32 cellular contexts compared by ENCODE assay signal in genomic region chr16:88872650-88873331, GRCh38. TPM values are rescaled to one million over a fixed set of nuclear protein-coding genes. Genes with fewer than 3 reads are reported as not detected.
"Had no signal": no experiment of that assay in that cellular context is flagged by ENCODE, and none has a peak within 500 bp of the region (broad histone marks: within the 10 kb centered on the region; RNA-seq: fewer than 3 reads in every experiment).

No MANE protein-coding gene starts in this region.

- H3K79me2 ChIP-seq: parathyroid adenoma had no signal

- H3K27me3 ChIP-seq: neural progenitor cell, testis had no signal

- H3K27ac ChIP-seq: epithelial cell of prostate, esophagus muscularis mucosa, gastroesophageal sphincter, neural progenitor cell, parathyroid adenoma, psoas muscle, spleen, testis, tibial nerve had no signal

- H3K9ac ChIP-seq: neural progenitor cell, parathyroid adenoma had no signal

- H3K4me3 ChIP-seq: esophagus muscularis mucosa, gastroesophageal sphincter, lung, neural progenitor cell, psoas muscle, spleen, testis, tibial nerve had no signal

- H3K9me3 Mint-ChIP-seq: dendritic cell treated with granulocyte-macrophage colony-stimulating factor and Interleukin-4, amounts not matched to agents 40 ng/mL and 50 ng/mL, for 4 days; effector memory CD8-positive, alpha-beta T cell; immature natural killer cell; natural killer cell treated with Interleukin-12 subunit alpha and Interleukin-12 subunit beta and Interleukin-15 and Interleukin-18, amount 100 ng/mL, for 72 hours; neural progenitor cell; stimulated activated memory B cell treated with anti-CD40 and anti-IgM and Interleukin-4, amounts not matched to agents 10 μg/mL and 1 μg/mL and 100 μg/mL, for 72 hours; stimulated activated naive CD8-positive, alpha-beta T cell treated with anti-CD3 and anti-CD28 coated beads, Interleukin-15, amount 100 ng/mL, for 72 hours had no signal

- H3K4me3 Mint-ChIP-seq: dendritic cell treated with granulocyte-macrophage colony-stimulating factor and Interleukin-4, amounts not matched to agents 40 ng/mL and 50 ng/mL, for 4 days; effector memory CD8-positive, alpha-beta T cell; immature natural killer cell; natural killer cell treated with Interleukin-12 subunit alpha and Interleukin-12 subunit beta and Interleukin-15 and Interleukin-18, amount 100 ng/mL, for 72 hours; neural progenitor cell; stimulated activated memory B cell treated with anti-CD40 and anti-IgM and Interleukin-4, amounts not matched to agents 10 μg/mL and 1 μg/mL and 100 μg/mL, for 72 hours; stimulated activated naive CD8-positive, alpha-beta T cell treated with anti-CD3 and anti-CD28 coated beads, Interleukin-15, amount 100 ng/mL, for 72 hours had no signal

- H3K36me3 Mint-ChIP-seq: immature natural killer cell; natural killer cell treated with Interleukin-12 subunit alpha and Interleukin-12 subunit beta and Interleukin-15 and Interleukin-18, amount 100 ng/mL, for 72 hours; neural progenitor cell had no signal

- DNase-seq: cerebellar nuclear complex; effector memory CD8-positive, alpha-beta T cell; glutamatergic neuron; immature natural killer cell; left ventricle myocardium superior; mesendoderm; occipital lobe; psoas muscle; retina; spleen; stimulated activated CD4-positive, alpha-beta T cell treated with anti-CD3 and anti-CD28 coated beads, Interleukin-15, amount 100 ng/mL, for 24 hours; stimulated activated CD4-positive, alpha-beta T cell treated with anti-CD3 and anti-CD28 coated beads, Interleukin-1b, Interleukin-23, amount 100 ng/mL, for 48 hours; stimulated activated CD4-positive, alpha-beta T cell treated with anti-CD3 and anti-CD28 coated beads, Interleukin-4, amount 100 ng/mL, for 24 hours; stimulated activated naive CD8-positive, alpha-beta T cell treated with anti-CD3 and anti-CD28 coated beads, Interleukin-15, amount 100 ng/mL, for 72 hours; testis had no signal

- H3K9me3 ChIP-seq: esophagus muscularis mucosa, gastroesophageal sphincter, psoas muscle, spleen, testis, tibial nerve had no signal

- H3K4me1 ChIP-seq: neural progenitor cell, parathyroid adenoma, psoas muscle had no signal

- H3K4me2 ChIP-seq: neural progenitor cell had no signal

- H3K36me3 ChIP-seq: neural progenitor cell had no signal

- H3K27ac Mint-ChIP-seq: dendritic cell treated with granulocyte-macrophage colony-stimulating factor and Interleukin-4, amounts not matched to agents 40 ng/mL and 50 ng/mL, for 4 days; effector memory CD8-positive, alpha-beta T cell; immature natural killer cell; natural killer cell treated with Interleukin-12 subunit alpha and Interleukin-12 subunit beta and Interleukin-15 and Interleukin-18, amount 100 ng/mL, for 72 hours; neural progenitor cell; stimulated activated memory B cell treated with anti-CD40 and anti-IgM and Interleukin-4, amounts not matched to agents 10 μg/mL and 1 μg/mL and 100 μg/mL, for 72 hours; stimulated activated naive CD8-positive, alpha-beta T cell treated with anti-CD3 and anti-CD28 coated beads, Interleukin-15, amount 100 ng/mL, for 72 hours had no signal

- ATAC-seq: effector memory CD8-positive, alpha-beta T cell; gastroesophageal sphincter; left ventricle myocardium superior; natural killer cell treated with Interleukin-12 subunit alpha and Interleukin-12 subunit beta and Interleukin-15 and Interleukin-18, amount 100 ng/mL, for 72 hours; psoas muscle; sciatic nerve; stimulated activated naive CD8-positive, alpha-beta T cell treated with anti-CD3 and anti-CD28 coated beads, Interleukin-15, amount 100 ng/mL, for 72 hours had no signal

- H2AFZ ChIP-seq: neural progenitor cell, parathyroid adenoma had no signal

RNA-seq across cellular contexts. Expression of gene PABPN1L, which starts 6.3 kb away (rescaled TPM):
- total RNA-seq: esophagus muscularis mucosa; fibroblast of villous mesenchyme; left ventricle myocardium superior; lung; mononuclear cell; natural killer cell treated with Interleukin-12 subunit alpha and Interleukin-12 subunit beta and Interleukin-15 and Interleukin-18, amount 100 ng/mL, for 72 hours; occipital lobe; psoas muscle; sciatic nerve; skeletal muscle tissue; subcutaneous adipose tissue; tibial nerve; ureter had no signal
- polyA plus RNA-seq: immature natural killer cell, keratinocyte, psoas muscle had no signal
